In genomic region chrX:53421772-53422090, GRCh38 we compare ENCODE assay signal across 1 cellular context.
TF ChIP-seq lines count a peak whose summit lies in the region.

No MANE protein-coding gene starts in this region.

TF ChIP-seq in H1, 55 proteins besides CTCF, POLR2A, EP300 and RAD21:
- no peak for TF ChIP-seq CHD2 (IDR thresholded peaks at IDR 0.05; ENCODE audit: low read length)
- no peak for TF ChIP-seq RFX5 (IDR thresholded peaks at IDR 0.05; ENCODE audit: borderline replicate concordance, low read depth, low read length)
- 0 out of 4 replicates have a peak, but pooled peaks of 1 of the 2 experiments have one; percentile 46 for TF ChIP-seq HDAC2 (IDR thresholded peaks at IDR 0.05; ENCODE audit: borderline replicate concordance in 1 of 2, low read depth in 2 of 2, low read length in 2 of 2)
- TF ChIP-seq KDM1A (IDR thresholded peaks at IDR 0.05; ENCODE audit: borderline replicate concordance, low read length), result no peak
- TF ChIP-seq POLR2AphosphoS5 (IDR thresholded peaks at IDR 0.05; ENCODE audit: low read depth, low read length), result no peak
